Comparison of ENCODE assay signal across 23 cellular contexts in the genomic region with DNA sequence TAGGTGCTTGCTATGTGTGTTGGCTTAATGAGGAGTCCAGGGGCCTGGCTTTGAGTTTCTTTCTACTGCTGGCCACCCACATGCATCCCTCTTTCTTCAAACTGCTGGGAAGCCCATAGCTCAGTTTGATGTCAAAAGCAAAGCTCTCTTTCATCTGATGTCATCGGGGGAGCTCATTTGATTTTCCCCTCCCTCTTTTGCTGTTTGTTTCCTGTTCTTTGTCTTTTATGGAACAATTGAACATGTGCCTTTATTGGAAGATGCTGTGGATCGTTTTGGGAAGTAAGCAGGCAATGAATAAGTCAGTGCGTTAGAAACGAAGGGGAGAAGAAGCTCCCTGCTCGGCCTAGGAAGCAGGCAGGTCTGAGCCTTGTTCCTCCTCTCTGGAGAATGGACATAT.
"Had no signal": no experiment of that assay in that cellular context is flagged by ENCODE, and none has a peak within 500 bp of the region (broad histone marks: within the 10 kb centered on the region; RNA-seq: fewer than 3 reads in every experiment).

No MANE protein-coding gene starts in this region.

- H3K27me3 ChIP-seq: esophagus muscularis mucosa, hepatocyte, upper lobe of left lung had no signal

- H3K27me3 Mint-ChIP-seq: activated CD8-positive, alpha-beta T cell treated with anti-CD3 and anti-CD28 coated beads for 36 hours; activated naive CD8-positive, alpha-beta T cell treated with anti-CD3 and anti-CD28 coated beads, Interleukin-2, amount 10 ng/mL, durations not matched to agents 7 days and 5 days; activated T-helper 17 cell treated with anti-CD3 and anti-CD28 coated beads, Interleukin-2, amount 50 U/mL, for 72 hours; brain; central memory CD8-positive, alpha-beta T cell; stimulated activated naive CD8-positive, alpha-beta T cell treated with anti-CD3 and anti-CD28 coated beads, Interleukin-15, amount 100 ng/mL, for 72 hours; T-cell had no signal

- H3K9me3 ChIP-seq: SK-N-SH had no signal

- H3K27ac Mint-ChIP-seq: activated CD8-positive, alpha-beta T cell treated with anti-CD3 and anti-CD28 coated beads for 36 hours; activated naive CD8-positive, alpha-beta T cell treated with anti-CD3 and anti-CD28 coated beads, Interleukin-2, amount 10 ng/mL, durations not matched to agents 7 days and 5 days; activated T-helper 17 cell treated with anti-CD3 and anti-CD28 coated beads, Interleukin-2, amount 50 U/mL, for 72 hours; T-cell; WTC11 had no signal

- ATAC-seq: activated CD8-positive, alpha-beta T cell treated with anti-CD3 and anti-CD28 coated beads for 36 hours; activated T-helper 17 cell treated with anti-CD3 and anti-CD28 coated beads, Interleukin-2, amount 50 U/mL, for 72 hours; left colon; stimulated activated naive CD8-positive, alpha-beta T cell treated with anti-CD3 and anti-CD28 coated beads, Interleukin-15, amount 100 ng/mL, for 72 hours; T-cell; WTC11 had no signal

- H3K27ac ChIP-seq: hepatocyte had no signal

- H3K4me3 Mint-ChIP-seq: activated CD8-positive, alpha-beta T cell treated with anti-CD3 and anti-CD28 coated beads for 36 hours; activated naive CD8-positive, alpha-beta T cell treated with anti-CD3 and anti-CD28 coated beads, Interleukin-2, amount 10 ng/mL, durations not matched to agents 7 days and 5 days; activated T-helper 17 cell treated with anti-CD3 and anti-CD28 coated beads, Interleukin-2, amount 50 U/mL, for 72 hours; brain; central memory CD8-positive, alpha-beta T cell; stimulated activated naive CD8-positive, alpha-beta T cell treated with anti-CD3 and anti-CD28 coated beads, Interleukin-15, amount 100 ng/mL, for 72 hours; T-cell; WTC11 had no signal

- H3K4me3 ChIP-seq: coronary artery, esophagus muscularis mucosa, hepatocyte, upper lobe of left lung had no signal

- DNase-seq: activated CD4-positive, alpha-beta T cell treated with anti-CD3 and anti-CD28 coated beads for 48 hours; activated CD8-positive, alpha-beta T cell treated with anti-CD3 and anti-CD28 coated beads for 36 hours; activated naive CD4-positive, alpha-beta T cell; activated naive CD8-positive, alpha-beta T cell treated with anti-CD3 and anti-CD28 coated beads, Interleukin-2, amount 10 ng/mL, durations not matched to agents 7 days and 5 days; activated T-cell treated with anti-CD3 and anti-CD28 coated beads, Interleukin-2, amount 50 U/mL, for 1 hour; amygdala; effector CD4-positive, alpha-beta T cell; left colon; mammary epithelial cell; retina; SK-N-SH; stimulated activated CD4-positive, alpha-beta T cell treated with anti-CD3 and anti-CD28 coated beads, Interleukin-12 subunit alpha, Interleukin-12 subunit beta, amount 100 ng/mL, for 4 hours; stimulated activated CD4-positive, alpha-beta T cell treated with anti-CD3 and anti-CD28 coated beads, Interleukin-1b, Interleukin-23, amount 100 ng/mL, for 48 hours; stimulated activated naive CD8-positive, alpha-beta T cell treated with anti-CD3 and anti-CD28 coated beads, Interleukin-15, amount 100 ng/mL, for 72 hours; T-cell; upper lobe of left lung had no signal
